In genomic region chr9:80489329-80489728, GRCh38 we compare ENCODE assay signal across 3 cellular contexts.
TF ChIP-seq lines count a peak whose summit lies in the region.

No MANE protein-coding gene starts in this region.

TF ChIP-seq in HepG2, 621 proteins besides CTCF, POLR2A, EP300 and RAD21 (continued from another document):
- peak in 1 of 2 experiments; percentile 68; a peak in 2 of 4 replicates for TF ChIP-seq MAFK (conservative IDR thresholded peaks at IDR 0.05 in 1 of 2, IDR thresholded peaks at IDR 0.05 in 1 of 2; ENCODE audit: low read length in 2 of 2)
- TF ChIP-seq CEBPB (IDR thresholded peaks at IDR 0.05; ENCODE audit: borderline replicate concordance, low read depth, low read length), result no peak
TF ChIP-seq in HepG2: peak in this region for 2.

TF ChIP-seq in A549, 52 proteins besides CTCF, POLR2A, EP300 and RAD21 (continued from another document):
- no peak for TF ChIP-seq MAZ (IDR thresholded peaks at IDR 0.05; ENCODE audit: borderline replicate concordance, low read depth, low read length)

TF ChIP-seq in IMR-90, 13 proteins besides CTCF, POLR2A, EP300 and RAD21:
- TF ChIP-seq ELK1 (IDR thresholded peaks at IDR 0.05; ENCODE audit: borderline replicate concordance, low read depth, low read length) (no peak), FOS (IDR thresholded peaks at IDR 0.05; ENCODE audit: low read depth, low read length) (no peak), MAFK (IDR thresholded peaks at IDR 0.05; ENCODE audit: low read depth, low read length) (peak; percentile 57)
